ENCODE assay signal across 21 cellular contexts in genomic region chr17:73586153-73586906, GRCh38. TPM values are rescaled to one million over a fixed set of nuclear protein-coding genes. Genes with fewer than 3 reads are reported as not detected.
DNase-seq lines count a peak whose midpoint lies in the region; ATAC-seq lines count a peak whose summit lies in the region.
"Had no signal": no experiment of that assay in that cellular context is flagged by ENCODE, and none has a peak within 500 bp of the region (broad histone marks: within the 10 kb centered on the region; RNA-seq: fewer than 3 reads in every experiment).

No MANE protein-coding gene starts in this region.

- no peak for DNase-seq in activated naive CD4-positive, alpha-beta T cell treated with anti-CD3 and anti-CD28 coated beads, Interleukin-2, amount 50 U/mL, for 72 hours (ENCODE audit: low spot score in 2 of 2)
- no peak for DNase-seq in activated naive CD4-positive, alpha-beta T cell treated with anti-CD3 and anti-CD28 coated beads for 36 hours
- peak; percentile 69 for DNase-seq in NCI-H345 treated with DMSO at 0.1 percent for 48 hours (lab: John Stamatoyannopoulos, UW; ENCODE audit: unreplicated experiment)
- no peak for DNase-seq in NCI-H2227 treated with DMSO at 0.1 percent for 48 hours (lab: John Stamatoyannopoulos, UW)
- no peak for DNase-seq in activated CD4-positive, alpha-beta T cell treated with anti-CD3 and anti-CD28 coated beads, Interleukin-2, amount 10 ng/mL, durations not matched to agents 7 days and 5 days
- DNase-seq: activated CD4-positive, alpha-beta T cell treated with anti-CD3 and anti-CD28 coated beads for 4 hours; activated CD8-positive, alpha-beta memory T cell treated with anti-CD3 and anti-CD28 coated beads, Interleukin-2, amount 50 U/mL, for 4 hours; activated naive CD4-positive, alpha-beta T cell; Calu3; central memory CD4-positive, alpha-beta T cell; effector CD4-positive, alpha-beta T cell; Karpas-422; NCI-H1105 treated with DMSO at 0.1 percent for 48 hours; NCI-H446 treated with DMSO at 0.1 percent for 48 hours had no signal

- no peaks in the 10 kb centered on the region for H3K9me3 ChIP-seq in ectodermal cell (ENCODE audit: control insufficient read depth, low read length)
- H3K9me3 ChIP-seq: right atrium auricular region had no signal

- peak overlapping the region; percentile 17 to 65 for H3K27ac Mint-ChIP-seq in activated naive CD4-positive, alpha-beta T cell treated with anti-CD3 and anti-CD28 coated beads, Interleukin-2, amount 50 U/mL, for 72 hours
- H3K27ac Mint-ChIP-seq in activated naive CD4-positive, alpha-beta T cell treated with anti-CD3 and anti-CD28 coated beads for 36 hours = no peak overlapping the region
- peak overlapping the region; percentile 87 for H3K27ac Mint-ChIP-seq in stimulated activated memory B cell treated with anti-CD40 and anti-IgM and Interleukin-4, amounts not matched to agents 10 μg/mL and 1 μg/mL and 100 μg/mL, for 72 hours
- H3K27ac Mint-ChIP-seq in activated CD4-positive, alpha-beta T cell treated with anti-CD3 and anti-CD28 coated beads, Interleukin-2, amount 10 ng/mL, durations not matched to agents 7 days and 5 days = no peak overlapping the region
- H3K27ac Mint-ChIP-seq: stimulated activated naive CD8-positive, alpha-beta T cell treated with anti-CD3 and anti-CD28 coated beads, Interleukin-15, Interleukin-2, amounts not matched to agents 100 ng/mL and 50 ng/mL, for 24 hours had no signal

- POLR2A ChIA-PET in activated CD4-positive, alpha-beta T cell treated with anti-CD3 and anti-CD28 coated beads, Interleukin-2, amount 10 ng/mL, durations not matched to agents 7 days and 5 days (lab: Charles Lee) = no interaction called here

- H3K4me3 ChIP-seq in ectodermal cell (ENCODE audit: insufficient read depth, low read depth, low read length) = no peak overlapping the region
- H3K4me3 ChIP-seq: PC-9, right atrium auricular region had no signal

- CTCF ChIA-PET in activated naive CD4-positive, alpha-beta T cell treated with anti-CD3 and anti-CD28 coated beads for 36 hours (lab: Charles Lee) = interaction anchor here (1.4 to 2.0 kb wide), 2 partner anchors 10 to 123 kb away, joined by 4 read pairs; no protein-coding TSS in a partner anchor
- CTCF ChIA-PET in activated CD4-positive, alpha-beta T cell treated with anti-CD3 and anti-CD28 coated beads, Interleukin-2, amount 10 ng/mL, durations not matched to agents 7 days and 5 days (lab: Charles Lee) = interaction anchor here (1.1 to 1.3 kb wide), 2 partner anchors 8 to 19 kb away, joined by 3 read pairs; no protein-coding TSS in a partner anchor

- no peak overlapping the region for H3K4me3 Mint-ChIP-seq in activated naive CD4-positive, alpha-beta T cell treated with anti-CD3 and anti-CD28 coated beads for 36 hours
- H3K4me3 Mint-ChIP-seq in stimulated activated memory B cell treated with anti-CD40 and anti-IgM and Interleukin-4, amounts not matched to agents 10 μg/mL and 1 μg/mL and 100 μg/mL, for 72 hours = no peak overlapping the region
- H3K4me3 Mint-ChIP-seq in activated CD4-positive, alpha-beta T cell treated with anti-CD3 and anti-CD28 coated beads, Interleukin-2, amount 10 ng/mL, durations not matched to agents 7 days and 5 days = no peak overlapping the region
- H3K4me3 Mint-ChIP-seq: stimulated activated naive CD8-positive, alpha-beta T cell treated with anti-CD3 and anti-CD28 coated beads, Interleukin-15, Interleukin-2, amounts not matched to agents 100 ng/mL and 50 ng/mL, for 24 hours had no signal

- peak overlapping the region; percentile 2 for H3K27ac ChIP-seq in ectodermal cell (ENCODE audit: insufficient read depth, low read depth, low read length, poor library complexity, severe bottlenecking)
- H3K27ac ChIP-seq: PC-9, right atrium auricular region had no signal

- peaks cover 20% of the 10 kb centered on the region for H3K4me1 Mint-ChIP-seq in activated naive CD4-positive, alpha-beta T cell treated with anti-CD3 and anti-CD28 coated beads for 36 hours (ENCODE audit: low read depth)
- peaks cover 80% of the 10 kb centered on the region for H3K4me1 Mint-ChIP-seq in stimulated activated memory B cell treated with anti-CD40 and anti-IgM and Interleukin-4, amounts not matched to agents 10 μg/mL and 1 μg/mL and 100 μg/mL, for 72 hours
- H3K4me1 Mint-ChIP-seq in activated CD4-positive, alpha-beta T cell treated with anti-CD3 and anti-CD28 coated beads, Interleukin-2, amount 10 ng/mL, durations not matched to agents 7 days and 5 days = peaks cover 49% of the 10 kb centered on the region

- 79 to 81% methylated on average over 16 of the region's 16 CpGs for whole genome bisulfite sequencing in ectodermal cell, 2 experiments

- no peaks in the 10 kb centered on the region for H3K27me3 ChIP-seq in ectodermal cell (ENCODE audit: control insufficient read depth, insufficient read depth, low read length, poor library complexity, severe bottlenecking)
- H3K27me3 ChIP-seq: right atrium auricular region had no signal

- no peaks in the 10 kb centered on the region for H3K36me3 Mint-ChIP-seq in activated naive CD4-positive, alpha-beta T cell treated with anti-CD3 and anti-CD28 coated beads, Interleukin-2, amount 50 U/mL, for 72 hours
- H3K36me3 Mint-ChIP-seq in activated naive CD4-positive, alpha-beta T cell treated with anti-CD3 and anti-CD28 coated beads for 36 hours (ENCODE audit: low read depth) = no peaks in the 10 kb centered on the region
- H3K36me3 Mint-ChIP-seq in stimulated activated memory B cell treated with anti-CD40 and anti-IgM and Interleukin-4, amounts not matched to agents 10 μg/mL and 1 μg/mL and 100 μg/mL, for 72 hours = no peaks in the 10 kb centered on the region
- peaks cover 2% of the 10 kb centered on the region for H3K36me3 Mint-ChIP-seq in activated CD4-positive, alpha-beta T cell treated with anti-CD3 and anti-CD28 coated beads, Interleukin-2, amount 10 ng/mL, durations not matched to agents 7 days and 5 days (ENCODE audit: low read depth)

- no peaks in the 10 kb centered on the region for H3K36me3 ChIP-seq in ectodermal cell (ENCODE audit: control insufficient read depth, insufficient read depth, low read length)
- H3K36me3 ChIP-seq: right atrium auricular region had no signal

- ATAC-seq in activated naive CD4-positive, alpha-beta T cell treated with anti-CD3 and anti-CD28 coated beads, Interleukin-2, amount 50 U/mL, for 72 hours = no peak
- no peak for ATAC-seq in stimulated activated memory B cell treated with anti-CD40 and anti-IgM and Interleukin-4, amounts not matched to agents 10 μg/mL and 1 μg/mL and 100 μg/mL, for 72 hours
- no peak for ATAC-seq in GM19351 (IDR thresholded peaks at IDR 0.05; ENCODE audit: unreplicated experiment)

- intact Hi-C loops in activated naive CD4-positive, alpha-beta T cell treated with anti-CD3 and anti-CD28 coated beads for 36 hours (cut with micrococcal nuclease) = no loop called here

- H3K27me3 Mint-ChIP-seq in activated naive CD4-positive, alpha-beta T cell treated with anti-CD3 and anti-CD28 coated beads for 36 hours (ENCODE audit: low read depth) = no peaks in the 10 kb centered on the region
- H3K27me3 Mint-ChIP-seq in stimulated activated memory B cell treated with anti-CD40 and anti-IgM and Interleukin-4, amounts not matched to agents 10 μg/mL and 1 μg/mL and 100 μg/mL, for 72 hours = no peaks in the 10 kb centered on the region
- no peaks in the 10 kb centered on the region for H3K27me3 Mint-ChIP-seq in activated CD4-positive, alpha-beta T cell treated with anti-CD3 and anti-CD28 coated beads, Interleukin-2, amount 10 ng/mL, durations not matched to agents 7 days and 5 days
- H3K27me3 Mint-ChIP-seq: stimulated activated naive CD8-positive, alpha-beta T cell treated with anti-CD3 and anti-CD28 coated beads, Interleukin-15, Interleukin-2, amounts not matched to agents 100 ng/mL and 50 ng/mL, for 24 hours had no signal

- no peaks in the 10 kb centered on the region for H3K9me3 Mint-ChIP-seq in activated naive CD4-positive, alpha-beta T cell treated with anti-CD3 and anti-CD28 coated beads, Interleukin-2, amount 50 U/mL, for 72 hours
- no peaks in the 10 kb centered on the region for H3K9me3 Mint-ChIP-seq in activated naive CD4-positive, alpha-beta T cell treated with anti-CD3 and anti-CD28 coated beads for 36 hours
- H3K9me3 Mint-ChIP-seq in stimulated activated memory B cell treated with anti-CD40 and anti-IgM and Interleukin-4, amounts not matched to agents 10 μg/mL and 1 μg/mL and 100 μg/mL, for 72 hours = no peaks in the 10 kb centered on the region
- no peaks in the 10 kb centered on the region for H3K9me3 Mint-ChIP-seq in activated CD4-positive, alpha-beta T cell treated with anti-CD3 and anti-CD28 coated beads, Interleukin-2, amount 10 ng/mL, durations not matched to agents 7 days and 5 days
- H3K9me3 Mint-ChIP-seq: stimulated activated naive CD8-positive, alpha-beta T cell treated with anti-CD3 and anti-CD28 coated beads, Interleukin-15, Interleukin-2, amounts not matched to agents 100 ng/mL and 50 ng/mL, for 24 hours had no signal

- peaks cover 36% of the 10 kb centered on the region for H3K4me1 ChIP-seq in ectodermal cell (ENCODE audit: control insufficient read depth, insufficient read depth, low read length)
- H3K4me1 ChIP-seq: right atrium auricular region had no signal

RNA-seq across cellular contexts. Expression of gene SDK2, which starts 57.9 kb away (rescaled TPM):
- 1 to 10 TPM in 1 of 2 donors, under 1 TPM in 1; 0.66 to 1.5 TPM for total RNA-seq in activated naive CD4-positive, alpha-beta T cell treated with anti-CD3 and anti-CD28 coated beads, Interleukin-2, amount 50 U/mL, for 72 hours
- total RNA-seq in activated naive CD4-positive, alpha-beta T cell treated with anti-CD3 and anti-CD28 coated beads for 36 hours = under 1 TPM; 0.27 to 0.50 TPM
- polyA plus RNA-seq in ectodermal cell (2013, experiment 1 of 4) = 74.5 TPM
- polyA plus RNA-seq in ectodermal cell (2013, experiment 2 of 4) = 103 TPM
- 77.4 TPM for polyA plus RNA-seq in ectodermal cell (2013, experiment 3 of 4)
- 93.6 TPM for polyA plus RNA-seq in ectodermal cell (2013, experiment 4 of 4)
- total RNA-seq in activated CD4-positive, alpha-beta T cell treated with anti-CD3 and anti-CD28 coated beads, Interleukin-2, amount 10 ng/mL, durations not matched to agents 7 days and 5 days = 10 to 100 TPM; 10.5 to 11.9 TPM
- total RNA-seq: Calu3, HT-29 had no signal

Comparison
In these comparisons a context has a peak if more than half of its experiments do, and no peak if none do; other contexts are left out.
1. H3K27ac Mint-ChIP-seq: peak in activated naive CD4-positive, alpha-beta T cell treated with anti-CD3 and anti-CD28 coated beads, Interleukin-2, amount 50 U/mL, for 72 hours (2 of 2) and stimulated activated memory B cell treated with anti-CD40 and anti-IgM and Interleukin-4, amounts not matched to agents 10 μg/mL and 1 μg/mL and 100 μg/mL, for 72 hours (single experiment); none in activated naive CD4-positive, alpha-beta T cell treated with anti-CD3 and anti-CD28 coated beads for 36 hours (single experiment) and activated CD4-positive, alpha-beta T cell treated with anti-CD3 and anti-CD28 coated beads, Interleukin-2, amount 10 ng/mL, durations not matched to agents 7 days and 5 days (single experiment).
2. RNA of gene SDK2, which starts 57.9 kb away (total RNA-seq): 10.5 to 11.9 TPM in activated CD4-positive, alpha-beta T cell treated with anti-CD3 and anti-CD28 coated beads, Interleukin-2, amount 10 ng/mL, durations not matched to agents 7 days and 5 days; 0.66 to 1.5 TPM in activated naive CD4-positive, alpha-beta T cell treated with anti-CD3 and anti-CD28 coated beads, Interleukin-2, amount 50 U/mL, for 72 hours and 0.27 to 0.50 TPM in activated naive CD4-positive, alpha-beta T cell treated with anti-CD3 and anti-CD28 coated beads for 36 hours; every median in the first group is over 4 times any median in the second.